Comparison of ENCODE assay signal across 10 cellular contexts in genomic region chr15:79811406-79812405, GRCh38.
DNase-seq lines count a peak whose midpoint lies in the region; ATAC-seq and TF ChIP-seq lines count a peak whose summit lies in the region.
"Had no signal": no experiment of that assay in that cellular context is flagged by ENCODE, and none has a peak within 500 bp of the region (broad histone marks: within the 10 kb centered on the region; RNA-seq: fewer than 3 reads in every experiment).

No MANE protein-coding gene starts in this region.

- H3K27ac Mint-ChIP-seq in activated naive CD8-positive, alpha-beta T cell treated with anti-CD3 and anti-CD28 coated beads for 36 hours: no peak overlapping the region
- H3K27ac Mint-ChIP-seq: activated naive CD8-positive, alpha-beta T cell; naive thymus-derived CD8-positive, alpha-beta T cell had no signal

- no peaks in the 10 kb centered on the region for H3K27me3 ChIP-seq in right atrium auricular region
- no peaks in the 10 kb centered on the region for H3K27me3 ChIP-seq in tibial artery

- intact Hi-C loops in tibial artery (cut with DNase I; ENCODE audit: low total_unique reads): no loop called here

- DNase-seq in NCI-H1694 treated with DMSO at 0.1 percent for 48 hours (lab: John Stamatoyannopoulos, UW) (peak; percentile 59), astrocyte of the cerebellum (ENCODE audit: low read depth) (peak; percentile 57), right atrium auricular region (ENCODE audit: low spot score) (peak; percentile 72), tibial artery (peak; percentile 76 to 77), T-helper 9 cell (no peak)
- DNase-seq in activated naive CD8-positive, alpha-beta T cell treated with anti-CD3 and anti-CD28 coated beads for 36 hours: no peak
- DNase-seq: esophagus squamous epithelium; naive thymus-derived CD8-positive, alpha-beta T cell had no signal

- in situ Hi-C loops in astrocyte of the cerebellum (cut with HindIII; ENCODE audit: low sequenced_read_pairs): no loop called here

- no peak for ATAC-seq in GM18517 (IDR thresholded peaks at IDR 0.05; ENCODE audit: unreplicated experiment)
- ATAC-seq: naive thymus-derived CD8-positive, alpha-beta T cell had no signal

- peaks cover 2% of the 10 kb centered on the region for H3K9me3 Mint-ChIP-seq in activated naive CD8-positive, alpha-beta T cell treated with anti-CD3 and anti-CD28 coated beads for 36 hours

- peaks cover 0 to 15% of the 10 kb centered on the region in 2 donors for H3K4me1 ChIP-seq in right atrium auricular region
- peaks cover 0 to 19% (median 4%) of the 10 kb centered on the region in 4 donors for H3K4me1 ChIP-seq in tibial artery

- no peak for TF ChIP-seq CTCF in astrocyte of the cerebellum (IDR thresholded peaks at IDR 0.05; ENCODE audit: low read depth, low read length, missing control alignments)
- TF ChIP-seq CTCF in right atrium auricular region (IDR thresholded peaks at IDR 0.05): no peak
- TF ChIP-seq CTCF in tibial artery (IDR thresholded peaks at IDR 0.05): no peak

- H3K27ac ChIP-seq in right atrium auricular region: no peak overlapping the region
- no peak overlapping the region for H3K27ac ChIP-seq in tibial artery
- H3K27ac ChIP-seq: esophagus squamous epithelium had no signal

- H3K4me1 Mint-ChIP-seq in activated naive CD8-positive, alpha-beta T cell treated with anti-CD3 and anti-CD28 coated beads for 36 hours: no peaks in the 10 kb centered on the region
- H3K4me1 Mint-ChIP-seq: naive thymus-derived CD8-positive, alpha-beta T cell had no signal

- no peaks in the 10 kb centered on the region for H3K36me3 Mint-ChIP-seq in activated naive CD8-positive, alpha-beta T cell treated with anti-CD3 and anti-CD28 coated beads for 36 hours

- no peak overlapping the region for H3K4me3 Mint-ChIP-seq in activated naive CD8-positive, alpha-beta T cell treated with anti-CD3 and anti-CD28 coated beads for 36 hours
- H3K4me3 Mint-ChIP-seq: activated naive CD8-positive, alpha-beta T cell; naive thymus-derived CD8-positive, alpha-beta T cell had no signal

- H3K4me3 ChIP-seq in astrocyte of the cerebellum (ENCODE audit: low read depth, low read length): no peak overlapping the region
- H3K4me3 ChIP-seq in right atrium auricular region: no peak overlapping the region
- H3K4me3 ChIP-seq in tibial artery: no peak overlapping the region
- H3K4me3 ChIP-seq: esophagus squamous epithelium had no signal

- no peaks in the 10 kb centered on the region for H3K27me3 Mint-ChIP-seq in activated naive CD8-positive, alpha-beta T cell treated with anti-CD3 and anti-CD28 coated beads for 36 hours
- H3K27me3 Mint-ChIP-seq: activated naive CD8-positive, alpha-beta T cell had no signal

- no peaks in the 10 kb centered on the region for H3K36me3 ChIP-seq in right atrium auricular region
- no peaks in the 10 kb centered on the region for H3K36me3 ChIP-seq in tibial artery
- H3K36me3 ChIP-seq: esophagus squamous epithelium had no signal

- no peaks in the 10 kb centered on the region for H3K9me3 ChIP-seq in right atrium auricular region
- H3K9me3 ChIP-seq in tibial artery: no peaks in the 10 kb centered on the region
- H3K9me3 ChIP-seq: esophagus squamous epithelium had no signal

Comparison
In these comparisons a context has a peak if more than half of its experiments do, and no peak if none do; other contexts are left out.
1. DNase-seq: peak in NCI-H1694 treated with DMSO at 0.1 percent for 48 hours (single experiment), astrocyte of the cerebellum (single experiment), right atrium auricular region (single experiment) and tibial artery (2 of 2); none in activated naive CD8-positive, alpha-beta T cell treated with anti-CD3 and anti-CD28 coated beads for 36 hours (single experiment) and T-helper 9 cell (single experiment).